1 cellular context compared by ENCODE assay signal in genomic region chr12:93591137-93591868, GRCh38.
A peak's percentile ranks its signal among the peaks of the same experiment; 100 is the strongest.
TF ChIP-seq lines count a peak whose summit lies in the region.

No MANE protein-coding gene starts in this region.

TF ChIP-seq in K562, 482 proteins besides CTCF, POLR2A, EP300 and RAD21 (continued from another document and continues in another):
- peak; percentile 44 for TF ChIP-seq PKNOX1 (IDR thresholded peaks at IDR 0.05)
- no peak; the same call in 1 of the 2 replicates for TF ChIP-seq GABPB1 (CRISPR knock-in tag; IDR thresholded peaks at IDR 0.05)
- TF ChIP-seq CREM (IDR thresholded peaks at IDR 0.05; ENCODE audit: low read depth) = peak; percentile 60
- no peak for TF ChIP-seq USF2 (CRISPR knock-in tag; IDR thresholded peaks at IDR 0.05)
- no peak for TF ChIP-seq CLOCK (CRISPR knock-in tag; IDR thresholded peaks at IDR 0.05; ENCODE audit: borderline replicate concordance)
- no peak for TF ChIP-seq SRSF1 (IDR thresholded peaks at IDR 0.05; ENCODE audit: low read depth, low read length)
- TF ChIP-seq ZNF431 (CRISPR knock-in tag; IDR thresholded peaks at IDR 0.05) = 0 out of 2 replicates have a peak, but pooled peaks have one; percentile 48
- no peak for TF ChIP-seq FUS (optimal IDR thresholded peaks at IDR 0.05; ENCODE audit: low read depth, low read length)
- TF ChIP-seq RCOR1 (IDR thresholded peaks at IDR 0.05; ENCODE audit: borderline replicate concordance in 1 of 2, low read depth in 2 of 2, low read length in 2 of 2) = peak in 1 of 2 experiments; percentile 51; a peak in 2 of 4 replicates
- no peak for TF ChIP-seq SREBF2 (CRISPR knock-in tag; IDR thresholded peaks at IDR 0.05)
- TF ChIP-seq GATAD2A (IDR thresholded peaks at IDR 0.05) = peak; percentile 90; the same call in 1 of the 2 replicates
- TF ChIP-seq NR2C1 (IDR thresholded peaks at IDR 0.05) = no peak
- 0 out of 2 replicates have a peak, but pooled peaks have one; percentile 32 for TF ChIP-seq NR2C1 (tag; IDR thresholded peaks at IDR 0.05)
- peak in 2 of 3 experiments; percentile 46 to 63 for TF ChIP-seq YY1 (IDR thresholded peaks at IDR 0.05; ENCODE audit: borderline replicate concordance in 1 of 3, control insufficient read depth in 1 of 3, extremely low read depth in 1 of 3, insufficient read depth in 3 of 3, insufficient read length in 1 of 3, insufficient replicate concordance in 2 of 3, low read depth in 1 of 3, low read length in 2 of 3)
- no peak for TF ChIP-seq RNF219 (CRISPR knock-in tag; IDR thresholded peaks at IDR 0.05)
- peak; percentile 67; the same call in 1 of the 2 replicates for TF ChIP-seq THRB (CRISPR knock-in tag; conservative IDR thresholded peaks at IDR 0.05)
- no peak for TF ChIP-seq ZC3H8 (IDR thresholded peaks at IDR 0.05)
- TF ChIP-seq ZNF324 (CRISPR knock-in tag; IDR thresholded peaks at IDR 0.05) = no peak
- TF ChIP-seq DIDO1 (tag; IDR thresholded peaks at IDR 0.05; ENCODE audit: low read depth) = no peak
- TF ChIP-seq HOXB6 (CRISPR knock-in tag; IDR thresholded peaks at IDR 0.05; ENCODE audit: borderline replicate concordance) = no peak
- TF ChIP-seq ELF1 (tag; IDR thresholded peaks at IDR 0.05) = no peak
- no peak for TF ChIP-seq MYBL2 (IDR thresholded peaks at IDR 0.05; ENCODE audit: low read depth)
- no peak for TF ChIP-seq MYBL2 (CRISPR knock-in tag; IDR thresholded peaks at IDR 0.05; ENCODE audit: borderline replicate concordance)
- no peak for TF ChIP-seq NR2F6 (CRISPR knock-in tag; IDR thresholded peaks at IDR 0.05)
- TF ChIP-seq FOXK1 (CRISPR knock-in tag; IDR thresholded peaks at IDR 0.05; ENCODE audit: borderline replicate concordance) = no peak
- no peak for TF ChIP-seq ZNF3 (CRISPR knock-in tag; IDR thresholded peaks at IDR 0.05)
- TF ChIP-seq SAFB (IDR thresholded peaks at IDR 0.05; ENCODE audit: borderline replicate concordance, low read depth, low read length) = peak; percentile 74; the same call in 1 of the 2 replicates
- TF ChIP-seq IFI16 (CRISPR knock-in tag; IDR thresholded peaks at IDR 0.05) = no peak
- TF ChIP-seq PYGO2 (tag; IDR thresholded peaks at IDR 0.05) = no peak
- 0 out of 2 replicates have a peak, but pooled peaks have one; percentile 27 for TF ChIP-seq SMARCA5 (IDR thresholded peaks at IDR 0.05)
- TF ChIP-seq TOE1 (IDR thresholded peaks at IDR 0.05; ENCODE audit: borderline replicate concordance) = peak; percentile 50; the same call in 1 of the 2 replicates
- TF ChIP-seq TOE1 (CRISPR knock-in tag; IDR thresholded peaks at IDR 0.05; ENCODE audit: borderline replicate concordance, low read depth) = no peak
- TF ChIP-seq RERE (CRISPR knock-in tag; IDR thresholded peaks at IDR 0.05; ENCODE audit: borderline replicate concordance) = no peak
- TF ChIP-seq MLLT1 (IDR thresholded peaks at IDR 0.05) = peak; percentile 70 to 77; a peak in 3 of 4 replicates
- TF ChIP-seq EP400 (IDR thresholded peaks at IDR 0.05) = peak; percentile 68
